Comparison of ENCODE assay signal across 12 cellular contexts in genomic region chr2:207854484-207855386, GRCh38.
A peak's percentile ranks its signal among the peaks of the same experiment; 100 is the strongest.
DNase-seq lines count a peak whose midpoint lies in the region; TF ChIP-seq lines count a peak whose summit lies in the region.
"Had no signal": no experiment of that assay in that cellular context is flagged by ENCODE, and none has a peak within 500 bp of the region (broad histone marks: within the 10 kb centered on the region; RNA-seq: fewer than 3 reads in every experiment).

No MANE protein-coding gene starts in this region.

- DNase-seq in HCEC 1CT (peak; percentile 48), brain microvascular endothelial cell (peak; percentile 27), kidney tubule cell (ENCODE audit: low spot score) (peak; percentile 95), substantia nigra (lab: John Stamatoyannopoulos, UW) (no peak), NCI-H1694 treated with DMSO at 0.1 percent for 48 hours (lab: John Stamatoyannopoulos, UW) (no peak), NCI-H2081 (lab: John Stamatoyannopoulos, UW) (no peak), mesothelial cell of epicardium (ENCODE audit: low spot score in 2 of 2, unreplicated experiment in 2 of 2) (no peak)
- DNase-seq: MV-4-11, NCI-H510A treated with DMSO at 0.1 percent for 48 hours, stomach had no signal

- H3K27ac Mint-ChIP-seq in mesothelial cell of epicardium, result no peak overlapping the region
- H3K27ac Mint-ChIP-seq: activated naive CD4-positive, alpha-beta T cell treated with anti-CD3 and anti-CD28 coated beads, Interleukin-2, amount 50 U/mL, for 24 hours had no signal

- no peaks in the 10 kb centered on the region for H3K27me3 Mint-ChIP-seq in mesothelial cell of epicardium (ENCODE audit: low read depth)
- H3K27me3 Mint-ChIP-seq: activated naive CD4-positive, alpha-beta T cell treated with anti-CD3 and anti-CD28 coated beads, Interleukin-2, amount 50 U/mL, for 24 hours had no signal

- peak overlapping the region; percentile 62 for H3K27ac ChIP-seq in brain microvascular endothelial cell
- peak overlapping the region; percentile 84 for H3K27ac ChIP-seq in substantia nigra (ENCODE audit: low read depth, low read length, poor library complexity, severe bottlenecking)

- TF ChIP-seq CTCF in brain microvascular endothelial cell (IDR thresholded peaks at IDR 0.05; ENCODE audit: low read depth, low read length, missing control alignments) (no peak), mesothelial cell of epicardium (IDR thresholded peaks at IDR 0.05; ENCODE audit: unreplicated experiment) (no peak)

- H3K9me3 Mint-ChIP-seq in mesothelial cell of epicardium, result peaks cover 9% of the 10 kb centered on the region
- H3K9me3 Mint-ChIP-seq: activated naive CD4-positive, alpha-beta T cell treated with anti-CD3 and anti-CD28 coated beads, Interleukin-2, amount 50 U/mL, for 24 hours had no signal

- peaks cover 18% of the 10 kb centered on the region for H3K36me3 Mint-ChIP-seq in mesothelial cell of epicardium

- in situ Hi-C loops in brain microvascular endothelial cell (cut with HindIII; ENCODE audit: low pct_ligation_motif_present, low sequenced_read_pairs), result no loop called here

- H3K4me1 Mint-ChIP-seq in mesothelial cell of epicardium, result no peaks in the 10 kb centered on the region
- H3K4me1 Mint-ChIP-seq: activated naive CD4-positive, alpha-beta T cell treated with anti-CD3 and anti-CD28 coated beads, Interleukin-2, amount 50 U/mL, for 24 hours had no signal

- no peak overlapping the region for H3K4me3 Mint-ChIP-seq in mesothelial cell of epicardium
- H3K4me3 Mint-ChIP-seq: activated naive CD4-positive, alpha-beta T cell treated with anti-CD3 and anti-CD28 coated beads, Interleukin-2, amount 50 U/mL, for 24 hours had no signal

- no peak overlapping the region for H3K4me3 ChIP-seq in brain microvascular endothelial cell (ENCODE audit: low read depth, low read length)
- H3K4me3 ChIP-seq: lung, stomach had no signal

- H3K36me3 ChIP-seq in brain microvascular endothelial cell (replicated peaks), result no peaks in the 10 kb centered on the region
- H3K36me3 ChIP-seq: stomach had no signal

- H3K27me3 ChIP-seq in brain microvascular endothelial cell (replicated peaks), result no peaks in the 10 kb centered on the region
- H3K27me3 ChIP-seq: stomach had no signal

Comparison
In these comparisons a context has a peak if more than half of its experiments do, and no peak if none do; other contexts are left out.
1. DNase-seq: peak in HCEC 1CT (single experiment), brain microvascular endothelial cell (single experiment) and kidney tubule cell (single experiment); none in substantia nigra (0 of 49), NCI-H1694 treated with DMSO at 0.1 percent for 48 hours (single experiment), NCI-H2081 (0 of 2) and mesothelial cell of epicardium (0 of 2).